In genomic region chr4:168797176-168797575, GRCh38 we compare ENCODE assay signal across 10 cellular contexts.
A peak's percentile ranks its signal among the peaks of the same experiment; 100 is the strongest.
DNase-seq lines count a peak whose midpoint lies in the region; ATAC-seq and TF ChIP-seq lines count a peak whose summit lies in the region.
"Had no signal": no experiment of that assay in that cellular context is flagged by ENCODE, and none has a peak within 500 bp of the region (broad histone marks: within the 10 kb centered on the region; RNA-seq: fewer than 3 reads in every experiment).

No MANE protein-coding gene starts in this region.

- H3K4me2 ChIP-seq in IMR-90 (ENCODE audit: low read depth, low read length) = peak overlapping the region; percentile 82; the same call in 1 of the 2 replicates

- POLR2A ChIA-PET in IMR-90 (lab: Charles Lee; ENCODE audit: unreplicated experiment) = no interaction called here
- POLR2A ChIA-PET in CD4-positive, alpha-beta T cell (lab: Charles Lee) = no interaction called here

- peak overlapping the region; percentile 81; the same call in 1 of the 2 replicates for H3K4ac ChIP-seq in IMR-90 (ENCODE audit: low read depth, low read length)

- no peak overlapping the region for H2AK9ac ChIP-seq in IMR-90 (replicated peaks; ENCODE audit: low read depth, low read length, poor library complexity)

- ATAC-seq in IMR-90 (ENCODE audit: low read depth) (peak; percentile 48), HG02970 (IDR thresholded peaks at IDR 0.05; ENCODE audit: low FRiP score, unreplicated experiment) (no peak)
- ATAC-seq in CD4-positive, alpha-beta T cell (ENCODE audit: poor library complexity) = no peak
- ATAC-seq: WTC11 had no signal

- H3K79me1 ChIP-seq in IMR-90 (ENCODE audit: low read depth in 1 of 2, low read length in 2 of 2) = 0 out of 4 replicates have a peak, but pooled peaks cover 0 to 3% of the 10 kb centered on the region in 2 experiments

- dilution Hi-C loops in IMR-90 (cut with HindIII; ENCODE audit: low sequenced_read_pairs, unreplicated experiment) = no loop called here

- H3K9me3 Mint-ChIP-seq in CD4-positive, alpha-beta T cell = peaks cover 2% of the 10 kb centered on the region
- H3K9me3 Mint-ChIP-seq: activated naive CD8-positive, alpha-beta T cell treated with anti-CD3 and anti-CD28 coated beads, Interleukin-2, amount 10 ng/mL, durations not matched to agents 7 days and 5 days had no signal

- H3K9me3 ChIP-seq in IMR-90 (ENCODE audit: control insufficient read depth, insufficient read depth, low read length) = no peaks in the 10 kb centered on the region
- no peaks in the 10 kb centered on the region for H3K9me3 ChIP-seq in adipocyte (ENCODE audit: control insufficient read depth, low read length)
- no peaks in the 10 kb centered on the region for H3K9me3 ChIP-seq in tibial artery
- H3K9me3 ChIP-seq in CD4-positive, alpha-beta T cell (ENCODE audit: control insufficient read depth, low read length) = no peaks in the 10 kb centered on the region
- H3K9me3 ChIP-seq: prostate gland had no signal

- no peak for TF ChIP-seq CTCF in IMR-90 (conservative IDR thresholded peaks at IDR 0.05; ENCODE audit: low read depth, low read length)
- no peak for TF ChIP-seq CTCF in tibial artery (IDR thresholded peaks at IDR 0.05)
- TF ChIP-seq CTCF in CD4-positive, alpha-beta T cell (IDR thresholded peaks at IDR 0.05) = no peak

- H3K27me3 ChIP-seq in IMR-90 (ENCODE audit: control insufficient read depth, insufficient read depth, low read length) (no peaks in the 10 kb centered on the region), adipocyte (replicated peaks; ENCODE audit: control insufficient read depth, insufficient read depth, low read length) (no peaks in the 10 kb centered on the region), tibial artery (no peaks in the 10 kb centered on the region)
- H3K27me3 ChIP-seq in CD4-positive, alpha-beta T cell (ENCODE audit: control insufficient read depth, insufficient read depth, low read length) = no peaks in the 10 kb centered on the region

- H4K91ac ChIP-seq in IMR-90 (ENCODE audit: insufficient read depth, low read depth, low read length) = no peak overlapping the region

- H3K18ac ChIP-seq in IMR-90 (ENCODE audit: low read depth, low read length) = peak overlapping the region; percentile 29; the same call in 1 of the 2 replicates

- peak overlapping the region; percentile 28 for H2BK20ac ChIP-seq in IMR-90 (ENCODE audit: low read depth, low read length)

- CTCF ChIA-PET in IMR-90 (lab: Yijun Ruan, JAX) = no interaction called here
- CTCF ChIA-PET in CD4-positive, alpha-beta T cell (lab: Charles Lee) = no interaction called here

- no peaks in the 10 kb centered on the region for H4K20me1 ChIP-seq in IMR-90 (ENCODE audit: insufficient read depth, low read length)

- no peak overlapping the region for H3K23ac ChIP-seq in IMR-90 (ENCODE audit: low read depth, low read length)

- WGBS in IMR-90 (ENCODE audit: extremely low coverage in 2 of 2, insufficient read length in 1 of 2), 2 experiments = no CpG with 5 or more reads among the region's 4 CpGs

- no peak overlapping the region for H3K9ac ChIP-seq in IMR-90 (ENCODE audit: low read depth, low read length)
- H3K9ac ChIP-seq in adipocyte (ENCODE audit: low read length) = peak overlapping the region; percentile 40

- H3K36me3 Mint-ChIP-seq in CD4-positive, alpha-beta T cell (ENCODE audit: low read depth) = no peaks in the 10 kb centered on the region
- H3K36me3 Mint-ChIP-seq: activated naive CD8-positive, alpha-beta T cell treated with anti-CD3 and anti-CD28 coated beads, Interleukin-2, amount 10 ng/mL, durations not matched to agents 7 days and 5 days had no signal

- intact Hi-C loops in IMR-90 (cut with micrococcal nuclease) (no loop called here), tibial artery (cut with DNase I; ENCODE audit: low total_unique reads) (no loop called here)
- intact Hi-C loops in CD4-positive, alpha-beta T cell (cut with DNase I, micrococcal nuclease) = no loop called here

- no peak overlapping the region for H3K27ac Mint-ChIP-seq in CD4-positive, alpha-beta T cell
- H3K27ac Mint-ChIP-seq: activated naive CD8-positive, alpha-beta T cell treated with anti-CD3 and anti-CD28 coated beads, Interleukin-2, amount 10 ng/mL, durations not matched to agents 7 days and 5 days; WTC11 had no signal

- DNase-seq in IMR-90 = peak; percentile 94
- DNase-seq in adipocyte (ENCODE audit: low read depth) = peak; percentile 85
- peak; percentile 50 for DNase-seq in hepatic stellate cell (ENCODE audit: low spot score)
- DNase-seq in tibial artery = no peak
- no peak for DNase-seq in CD4-positive, alpha-beta T cell
- no peak for DNase-seq in ureter (ENCODE audit: low spot score)
- DNase-seq: activated naive CD8-positive, alpha-beta T cell treated with anti-CD3 and anti-CD28 coated beads, Interleukin-2, amount 10 ng/mL, durations not matched to agents 7 days and 5 days had no signal

- H2BK120ac ChIP-seq in IMR-90 (ENCODE audit: low read depth, low read length) = peak overlapping the region; percentile 89

- peaks cover 3% of the 10 kb centered on the region; the same call in 1 of the 2 replicates for H3K9me1 ChIP-seq in IMR-90 (ENCODE audit: insufficient read depth, low read length)

- peak; percentile 3; the same call in 1 of the 2 replicates for TF ChIP-seq RAD21 in IMR-90 (IDR thresholded peaks at IDR 0.05; ENCODE audit: low read length)

- no peak overlapping the region for H2AFZ ChIP-seq in IMR-90 (replicated peaks; ENCODE audit: low read length, poor library complexity)

- in situ Hi-C loops in IMR-90 (cut with MboI; ENCODE audit: low sequenced_read_pairs) = no loop called here

- peaks cover 12% of the 10 kb centered on the region for H3K27me3 Mint-ChIP-seq in CD4-positive, alpha-beta T cell

- peak overlapping the region in 1 of 2 experiments; percentile 72; a peak in 2 of 4 replicates for H4K8ac ChIP-seq in IMR-90 (ENCODE audit: low read depth in 2 of 2, low read length in 2 of 2)

- H3K4me3 Mint-ChIP-seq in CD4-positive, alpha-beta T cell = no peak overlapping the region
- H3K4me3 Mint-ChIP-seq: activated naive CD8-positive, alpha-beta T cell treated with anti-CD3 and anti-CD28 coated beads, Interleukin-2, amount 10 ng/mL, durations not matched to agents 7 days and 5 days; WTC11 had no signal

- H3K4me1 Mint-ChIP-seq in CD4-positive, alpha-beta T cell (ENCODE audit: low read depth) = no peaks in the 10 kb centered on the region
- H3K4me1 Mint-ChIP-seq: activated naive CD8-positive, alpha-beta T cell treated with anti-CD3 and anti-CD28 coated beads, Interleukin-2, amount 10 ng/mL, durations not matched to agents 7 days and 5 days had no signal

- no peak overlapping the region; the same call in 1 of the 2 replicates for H4K5ac ChIP-seq in IMR-90 (ENCODE audit: low read depth, low read length)

- H3K4me1 ChIP-seq in IMR-90 (ENCODE audit: control insufficient read depth, insufficient read depth, low read length) = peaks cover 9% of the 10 kb centered on the region
- H3K4me1 ChIP-seq in adipocyte (ENCODE audit: control insufficient read depth, insufficient read depth, low read length) = peaks cover 26% of the 10 kb centered on the region
- H3K4me1 ChIP-seq in tibial artery = peaks cover 0 to 19% (median 8%) of the 10 kb centered on the region in 4 donors
- H3K4me1 ChIP-seq: prostate gland had no signal

- peak overlapping the region; percentile 79 for H2BK5ac ChIP-seq in IMR-90 (ENCODE audit: low read depth, low read length, poor library complexity, severe bottlenecking)

- H3K36me3 ChIP-seq in IMR-90 (ENCODE audit: control insufficient read depth, insufficient read depth, low read length) = no peaks in the 10 kb centered on the region
- no peaks in the 10 kb centered on the region for H3K36me3 ChIP-seq in adipocyte (ENCODE audit: control insufficient read depth, insufficient read depth, low read length, severe bottlenecking)
- H3K36me3 ChIP-seq in tibial artery = no peaks in the 10 kb centered on the region
- H3K36me3 ChIP-seq: prostate gland had no signal

- BruUV-seq in IMR-90 (replicated peaks; lab: Mats Ljungman, UMichigan) = no TSS peak

- H2AK5ac ChIP-seq in IMR-90 (ENCODE audit: low read depth, low read length) = no peak overlapping the region

- no peak overlapping the region for H2BK15ac ChIP-seq in IMR-90 (ENCODE audit: low read depth, low read length)

- H3K4me3 ChIP-seq in IMR-90 (ENCODE audit: insufficient read depth, low read depth, low read length) = no peak overlapping the region
- no peak overlapping the region for H3K4me3 ChIP-seq in adipocyte (ENCODE audit: low read length)
- no peak overlapping the region for H3K4me3 ChIP-seq in tibial artery
- H3K4me3 ChIP-seq: prostate gland had no signal

- H3K27ac ChIP-seq in IMR-90 (ENCODE audit: insufficient read depth, low read length) (no peak overlapping the region), tibial artery (peak overlapping the region; percentile 25 to 26)
- H3K27ac ChIP-seq in CD4-positive, alpha-beta T cell (ENCODE audit: low read depth, low read length) = no peak overlapping the region
- H3K27ac ChIP-seq: prostate gland had no signal

- no peak overlapping the region for H3K56ac ChIP-seq in IMR-90 (ENCODE audit: extremely low read depth, insufficient read depth, low read length)

- TF ChIP-seq POLR2A in IMR-90 (IDR thresholded peaks at IDR 0.05; ENCODE audit: low read depth, low read length) = no peak

- no peak overlapping the region; the same call in 1 of the 2 replicates for H3K14ac ChIP-seq in IMR-90 (replicated peaks; ENCODE audit: low read depth, low read length)

TF ChIP-seq in IMR-90, 13 proteins besides CTCF, POLR2A, EP300 and RAD21:
- TF ChIP-seq MAFK (IDR thresholded peaks at IDR 0.05; ENCODE audit: low read depth, low read length) (no peak), RCOR1 (IDR thresholded peaks at IDR 0.05; ENCODE audit: insufficient replicate concordance, low read length) (peak; percentile 66), BHLHE40 (IDR thresholded peaks at IDR 0.05; ENCODE audit: low read depth, low read length) (peak; percentile 50; the same call in 1 of the 2 replicates), CHD1 (IDR thresholded peaks at IDR 0.05; ENCODE audit: low read depth, low read length) (no peak), CEBPB (IDR thresholded peaks at IDR 0.05; ENCODE audit: low read depth, low read length) (peak; percentile 98), FOS (IDR thresholded peaks at IDR 0.05; ENCODE audit: low read depth, low read length) (peak; percentile 96)

Comparison
In these comparisons a context has a peak if more than half of its experiments do, and no peak if none do; other contexts are left out.
1. DNase-seq: peak in IMR-90 (single experiment), adipocyte (single experiment) and hepatic stellate cell (single experiment); none in tibial artery (0 of 2), CD4-positive, alpha-beta T cell (0 of 10) and ureter (single experiment).
2. H3K27ac ChIP-seq: peak in tibial artery (2 of 2); none in IMR-90 (single experiment) and CD4-positive, alpha-beta T cell (single experiment).